1 cellular context compared by ENCODE assay signal in the genomic region with DNA sequence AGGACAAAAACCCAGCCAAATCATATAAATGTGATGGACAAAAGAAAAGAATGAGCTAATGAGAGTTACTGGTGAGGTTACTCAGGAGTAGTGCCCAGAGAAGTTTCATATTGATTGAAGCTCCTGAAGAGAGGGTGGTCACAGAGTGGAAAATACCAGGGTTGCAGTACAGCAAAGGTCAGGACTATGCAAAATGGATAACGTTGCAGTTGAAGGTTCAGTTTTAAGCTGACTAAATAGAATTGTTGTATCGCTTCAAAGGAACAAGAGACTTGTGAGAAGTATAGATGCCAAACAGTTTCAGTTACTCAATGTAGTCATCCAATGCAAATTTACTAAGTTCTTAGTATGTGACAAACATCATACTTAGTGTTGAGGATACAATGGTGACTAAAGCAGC.
TF ChIP-seq lines count a peak whose summit lies in the region.

No MANE protein-coding gene starts in this region.

TF ChIP-seq in HepG2, 621 proteins besides CTCF, POLR2A, EP300 and RAD21 (continued from another document and continues in another):
- TF ChIP-seq, protein P1, sequence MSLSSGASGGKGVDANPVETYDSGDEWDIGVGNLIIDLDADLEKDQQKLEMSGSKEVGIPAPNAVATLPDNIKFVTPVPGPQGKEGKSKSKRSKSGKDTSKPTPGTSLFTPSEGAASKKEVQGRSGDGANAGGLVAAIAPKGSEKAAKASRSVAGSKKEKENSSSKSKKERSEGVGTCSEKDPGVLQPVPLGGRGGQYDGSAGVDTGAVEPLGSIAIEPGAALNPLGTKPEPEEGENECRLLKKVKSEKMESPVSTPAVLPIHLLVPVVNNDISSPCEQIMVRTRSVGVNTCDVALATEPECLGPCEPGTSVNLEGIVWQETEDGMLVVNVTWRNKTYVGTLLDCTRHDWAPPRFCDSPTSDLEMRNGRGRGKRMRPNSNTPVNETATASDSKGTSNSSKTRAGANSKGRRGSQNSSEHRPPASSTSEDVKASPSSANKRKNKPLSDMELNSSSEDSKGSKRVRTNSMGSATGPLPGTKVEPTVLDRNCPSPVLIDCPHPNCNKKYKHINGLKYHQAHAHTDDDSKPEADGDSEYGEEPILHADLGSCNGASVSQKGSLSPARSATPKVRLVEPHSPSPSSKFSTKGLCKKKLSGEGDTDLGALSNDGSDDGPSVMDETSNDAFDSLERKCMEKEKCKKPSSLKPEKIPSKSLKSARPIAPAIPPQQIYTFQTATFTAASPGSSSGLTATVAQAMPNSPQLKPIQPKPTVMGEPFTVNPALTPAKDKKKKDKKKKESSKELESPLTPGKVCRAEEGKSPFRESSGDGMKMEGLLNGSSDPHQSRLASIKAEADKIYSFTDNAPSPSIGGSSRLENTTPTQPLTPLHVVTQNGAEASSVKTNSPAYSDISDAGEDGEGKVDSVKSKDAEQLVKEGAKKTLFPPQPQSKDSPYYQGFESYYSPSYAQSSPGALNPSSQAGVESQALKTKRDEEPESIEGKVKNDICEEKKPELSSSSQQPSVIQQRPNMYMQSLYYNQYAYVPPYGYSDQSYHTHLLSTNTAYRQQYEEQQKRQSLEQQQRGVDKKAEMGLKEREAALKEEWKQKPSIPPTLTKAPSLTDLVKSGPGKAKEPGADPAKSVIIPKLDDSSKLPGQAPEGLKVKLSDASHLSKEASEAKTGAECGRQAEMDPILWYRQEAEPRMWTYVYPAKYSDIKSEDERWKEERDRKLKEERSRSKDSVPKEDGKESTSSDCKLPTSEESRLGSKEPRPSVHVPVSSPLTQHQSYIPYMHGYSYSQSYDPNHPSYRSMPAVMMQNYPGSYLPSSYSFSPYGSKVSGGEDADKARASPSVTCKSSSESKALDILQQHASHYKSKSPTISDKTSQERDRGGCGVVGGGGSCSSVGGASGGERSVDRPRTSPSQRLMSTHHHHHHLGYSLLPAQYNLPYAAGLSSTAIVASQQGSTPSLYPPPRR (CRISPR knock-in tag; IDR thresholded peaks at IDR 0.05; ENCODE audit: borderline replicate concordance) = no peak; the same call in 1 of the 2 replicates
- no peak for TF ChIP-seq ESRRA (CRISPR knock-in tag; IDR thresholded peaks at IDR 0.05; ENCODE audit: low read depth)
- TF ChIP-seq, protein P2, sequence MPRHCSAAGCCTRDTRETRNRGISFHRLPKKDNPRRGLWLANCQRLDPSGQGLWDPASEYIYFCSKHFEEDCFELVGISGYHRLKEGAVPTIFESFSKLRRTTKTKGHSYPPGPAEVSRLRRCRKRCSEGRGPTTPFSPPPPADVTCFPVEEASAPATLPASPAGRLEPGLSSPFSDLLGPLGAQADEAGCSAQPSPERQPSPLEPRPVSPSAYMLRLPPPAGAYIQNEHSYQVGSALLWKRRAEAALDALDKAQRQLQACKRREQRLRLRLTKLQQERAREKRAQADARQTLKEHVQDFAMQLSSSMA (CRISPR knock-in tag; IDR thresholded peaks at IDR 0.05) = no peak
- peak; percentile 71 for TF ChIP-seq ZNF331 (CRISPR knock-in tag; IDR thresholded peaks at IDR 0.05)
- no peak for TF ChIP-seq ARHGAP35 (CRISPR knock-in tag; IDR thresholded peaks at IDR 0.05; ENCODE audit: borderline replicate concordance)
- peak; percentile 22; the same call in 1 of the 2 replicates for TF ChIP-seq PPARG (CRISPR knock-in tag; conservative IDR thresholded peaks at IDR 0.05)
- TF ChIP-seq ZNF7 (CRISPR knock-in tag; IDR thresholded peaks at IDR 0.05) = no peak
- no peak for TF ChIP-seq CCAR2 (optimal IDR thresholded peaks at IDR 0.05; ENCODE audit: low read depth, low read length)
- no peak for TF ChIP-seq ZNF790 (CRISPR knock-in tag; IDR thresholded peaks at IDR 0.05; ENCODE audit: borderline replicate concordance)
- no peak for TF ChIP-seq ZNF558 (CRISPR knock-in tag; IDR thresholded peaks at IDR 0.05; ENCODE audit: borderline replicate concordance)
- no peak for TF ChIP-seq MYC (CRISPR knock-in tag; IDR thresholded peaks at IDR 0.05; ENCODE audit: borderline replicate concordance)
- TF ChIP-seq NRL (CRISPR knock-in tag; IDR thresholded peaks at IDR 0.05; ENCODE audit: borderline replicate concordance) = no peak
- TF ChIP-seq RBM39 (IDR thresholded peaks at IDR 0.05; ENCODE audit: low read depth, low read length, poor library complexity, severe bottlenecking) = no peak
- TF ChIP-seq ZNF839 (CRISPR knock-in tag; IDR thresholded peaks at IDR 0.05; ENCODE audit: borderline replicate concordance) = no peak
- TF ChIP-seq, protein P3, sequence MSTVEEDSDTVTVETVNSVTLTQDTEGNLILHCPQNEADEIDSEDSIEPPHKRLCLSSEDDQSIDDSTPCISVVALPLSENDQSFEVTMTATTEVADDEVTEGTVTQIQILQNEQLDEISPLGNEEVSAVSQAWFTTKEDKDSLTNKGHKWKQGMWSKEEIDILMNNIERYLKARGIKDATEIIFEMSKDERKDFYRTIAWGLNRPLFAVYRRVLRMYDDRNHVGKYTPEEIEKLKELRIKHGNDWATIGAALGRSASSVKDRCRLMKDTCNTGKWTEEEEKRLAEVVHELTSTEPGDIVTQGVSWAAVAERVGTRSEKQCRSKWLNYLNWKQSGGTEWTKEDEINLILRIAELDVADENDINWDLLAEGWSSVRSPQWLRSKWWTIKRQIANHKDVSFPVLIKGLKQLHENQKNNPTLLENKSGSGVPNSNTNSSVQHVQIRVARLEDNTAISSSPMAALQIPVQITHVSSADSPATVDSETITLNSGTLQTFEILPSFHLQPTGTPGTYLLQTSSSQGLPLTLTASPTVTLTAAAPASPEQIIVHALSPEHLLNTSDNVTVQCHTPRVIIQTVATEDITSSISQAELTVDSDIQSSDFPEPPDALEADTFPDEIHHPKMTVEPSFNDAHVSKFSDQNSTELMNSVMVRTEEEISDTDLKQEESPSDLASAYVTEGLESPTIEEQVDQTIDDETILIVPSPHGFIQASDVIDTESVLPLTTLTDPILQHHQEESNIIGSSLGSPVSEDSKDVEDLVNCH (CRISPR knock-in tag; IDR thresholded peaks at IDR 0.05) = no peak
- TF ChIP-seq, protein P4, sequence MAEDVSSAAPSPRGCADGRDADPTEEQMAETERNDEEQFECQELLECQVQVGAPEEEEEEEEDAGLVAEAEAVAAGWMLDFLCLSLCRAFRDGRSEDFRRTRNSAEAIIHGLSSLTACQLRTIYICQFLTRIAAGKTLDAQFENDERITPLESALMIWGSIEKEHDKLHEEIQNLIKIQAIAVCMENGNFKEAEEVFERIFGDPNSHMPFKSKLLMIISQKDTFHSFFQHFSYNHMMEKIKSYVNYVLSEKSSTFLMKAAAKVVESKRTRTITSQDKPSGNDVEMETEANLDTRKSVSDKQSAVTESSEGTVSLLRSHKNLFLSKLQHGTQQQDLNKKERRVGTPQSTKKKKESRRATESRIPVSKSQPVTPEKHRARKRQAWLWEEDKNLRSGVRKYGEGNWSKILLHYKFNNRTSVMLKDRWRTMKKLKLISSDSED (CRISPR knock-in tag; IDR thresholded peaks at IDR 0.05) = no peak
- TF ChIP-seq JUNB (CRISPR knock-in tag; IDR thresholded peaks at IDR 0.05; ENCODE audit: borderline replicate concordance) = no peak
- peak; percentile 26; the same call in 1 of the 2 replicates for TF ChIP-seq ZNF292 (CRISPR knock-in tag; IDR thresholded peaks at IDR 0.05; ENCODE audit: borderline replicate concordance, low read depth)
- no peak for TF ChIP-seq ZNF569 (CRISPR knock-in tag; IDR thresholded peaks at IDR 0.05; ENCODE audit: borderline replicate concordance)
- TF ChIP-seq, protein P5, sequence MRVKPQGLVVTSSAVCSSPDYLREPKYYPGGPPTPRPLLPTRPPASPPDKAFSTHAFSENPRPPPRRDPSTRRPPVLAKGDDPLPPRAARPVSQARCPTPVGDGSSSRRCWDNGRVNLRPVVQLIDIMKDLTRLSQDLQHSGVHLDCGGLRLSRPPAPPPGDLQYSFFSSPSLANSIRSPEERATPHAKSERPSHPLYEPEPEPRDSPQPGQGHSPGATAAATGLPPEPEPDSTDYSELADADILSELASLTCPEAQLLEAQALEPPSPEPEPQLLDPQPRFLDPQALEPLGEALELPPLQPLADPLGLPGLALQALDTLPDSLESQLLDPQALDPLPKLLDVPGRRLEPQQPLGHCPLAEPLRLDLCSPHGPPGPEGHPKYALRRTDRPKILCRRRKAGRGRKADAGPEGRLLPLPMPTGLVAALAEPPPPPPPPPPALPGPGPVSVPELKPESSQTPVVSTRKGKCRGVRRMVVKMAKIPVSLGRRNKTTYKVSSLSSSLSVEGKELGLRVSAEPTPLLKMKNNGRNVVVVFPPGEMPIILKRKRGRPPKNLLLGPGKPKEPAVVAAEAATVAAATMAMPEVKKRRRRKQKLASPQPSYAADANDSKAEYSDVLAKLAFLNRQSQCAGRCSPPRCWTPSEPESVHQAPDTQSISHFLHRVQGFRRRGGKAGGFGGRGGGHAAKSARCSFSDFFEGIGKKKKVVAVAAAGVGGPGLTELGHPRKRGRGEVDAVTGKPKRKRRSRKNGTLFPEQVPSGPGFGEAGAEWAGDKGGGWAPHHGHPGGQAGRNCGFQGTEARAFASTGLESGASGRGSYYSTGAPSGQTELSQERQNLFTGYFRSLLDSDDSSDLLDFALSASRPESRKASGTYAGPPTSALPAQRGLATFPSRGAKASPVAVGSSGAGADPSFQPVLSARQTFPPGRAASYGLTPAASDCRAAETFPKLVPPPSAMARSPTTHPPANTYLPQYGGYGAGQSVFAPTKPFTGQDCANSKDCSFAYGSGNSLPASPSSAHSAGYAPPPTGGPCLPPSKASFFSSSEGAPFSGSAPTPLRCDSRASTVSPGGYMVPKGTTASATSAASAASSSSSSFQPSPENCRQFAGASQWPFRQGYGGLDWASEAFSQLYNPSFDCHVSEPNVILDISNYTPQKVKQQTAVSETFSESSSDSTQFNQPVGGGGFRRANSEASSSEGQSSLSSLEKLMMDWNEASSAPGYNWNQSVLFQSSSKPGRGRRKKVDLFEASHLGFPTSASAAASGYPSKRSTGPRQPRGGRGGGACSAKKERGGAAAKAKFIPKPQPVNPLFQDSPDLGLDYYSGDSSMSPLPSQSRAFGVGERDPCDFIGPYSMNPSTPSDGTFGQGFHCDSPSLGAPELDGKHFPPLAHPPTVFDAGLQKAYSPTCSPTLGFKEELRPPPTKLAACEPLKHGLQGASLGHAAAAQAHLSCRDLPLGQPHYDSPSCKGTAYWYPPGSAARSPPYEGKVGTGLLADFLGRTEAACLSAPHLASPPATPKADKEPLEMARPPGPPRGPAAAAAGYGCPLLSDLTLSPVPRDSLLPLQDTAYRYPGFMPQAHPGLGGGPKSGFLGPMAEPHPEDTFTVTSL (CRISPR knock-in tag; IDR thresholded peaks at IDR 0.05; ENCODE audit: borderline replicate concordance) = peak; percentile 62; the same call in 1 of the 2 replicates
- TF ChIP-seq SMAD3 (CRISPR knock-in tag; IDR thresholded peaks at IDR 0.05) = no peak
- TF ChIP-seq HIVEP1 (CRISPR knock-in tag; IDR thresholded peaks at IDR 0.05) = no peak
- TF ChIP-seq SMAD9 (CRISPR knock-in tag; IDR thresholded peaks at IDR 0.05) = no peak
- no peak for TF ChIP-seq HHEX (CRISPR knock-in tag; IDR thresholded peaks at IDR 0.05)
- TF ChIP-seq ZNF850 (CRISPR knock-in tag; conservative IDR thresholded peaks at IDR 0.05) = no peak
- TF ChIP-seq ZBTB42 (CRISPR knock-in tag; IDR thresholded peaks at IDR 0.05) = no peak
- TF ChIP-seq FOXC1 (CRISPR knock-in tag; IDR thresholded peaks at IDR 0.05; ENCODE audit: borderline replicate concordance) = no peak
- TF ChIP-seq ZNF619 (CRISPR knock-in tag; IDR thresholded peaks at IDR 0.05) = no peak
- TF ChIP-seq MAFG (CRISPR knock-in tag; IDR thresholded peaks at IDR 0.05) = no peak
- TF ChIP-seq ZBTB7B (CRISPR knock-in tag; IDR thresholded peaks at IDR 0.05) = peak; percentile 61; the same call in 1 of the 2 replicates
- no peak for TF ChIP-seq TBX2 (CRISPR knock-in tag; IDR thresholded peaks at IDR 0.05; ENCODE audit: borderline replicate concordance)
- TF ChIP-seq NR2F1 (CRISPR knock-in tag; IDR thresholded peaks at IDR 0.05) = peak in 1 of 2 experiments; percentile 20; a peak in 1 of 4 replicates
- TF ChIP-seq, protein P6, sequence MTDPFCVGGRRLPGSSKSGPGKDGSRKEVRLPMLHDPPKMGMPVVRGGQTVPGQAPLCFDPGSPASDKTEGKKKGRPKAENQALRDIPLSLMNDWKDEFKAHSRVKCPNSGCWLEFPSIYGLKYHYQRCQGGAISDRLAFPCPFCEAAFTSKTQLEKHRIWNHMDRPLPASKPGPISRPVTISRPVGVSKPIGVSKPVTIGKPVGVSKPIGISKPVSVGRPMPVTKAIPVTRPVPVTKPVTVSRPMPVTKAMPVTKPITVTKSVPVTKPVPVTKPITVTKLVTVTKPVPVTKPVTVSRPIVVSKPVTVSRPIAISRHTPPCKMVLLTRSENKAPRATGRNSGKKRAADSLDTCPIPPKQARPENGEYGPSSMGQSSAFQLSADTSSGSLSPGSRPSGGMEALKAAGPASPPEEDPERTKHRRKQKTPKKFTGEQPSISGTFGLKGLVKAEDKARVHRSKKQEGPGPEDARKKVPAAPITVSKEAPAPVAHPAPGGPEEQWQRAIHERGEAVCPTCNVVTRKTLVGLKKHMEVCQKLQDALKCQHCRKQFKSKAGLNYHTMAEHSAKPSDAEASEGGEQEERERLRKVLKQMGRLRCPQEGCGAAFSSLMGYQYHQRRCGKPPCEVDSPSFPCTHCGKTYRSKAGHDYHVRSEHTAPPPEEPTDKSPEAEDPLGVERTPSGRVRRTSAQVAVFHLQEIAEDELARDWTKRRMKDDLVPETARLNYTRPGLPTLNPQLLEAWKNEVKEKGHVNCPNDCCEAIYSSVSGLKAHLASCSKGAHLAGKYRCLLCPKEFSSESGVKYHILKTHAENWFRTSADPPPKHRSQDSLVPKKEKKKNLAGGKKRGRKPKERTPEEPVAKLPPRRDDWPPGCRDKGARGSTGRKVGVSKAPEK (CRISPR knock-in tag; IDR thresholded peaks at IDR 0.05; ENCODE audit: borderline replicate concordance) = no peak
- no peak for TF ChIP-seq ZFP82 (CRISPR knock-in tag; IDR thresholded peaks at IDR 0.05; ENCODE audit: borderline replicate concordance)
- no peak for TF ChIP-seq ZFP62 (CRISPR knock-in tag; IDR thresholded peaks at IDR 0.05)
- TF ChIP-seq NR2F6 (IDR thresholded peaks at IDR 0.05) = peak; percentile 80
- TF ChIP-seq NR2F6 (CRISPR knock-in tag; IDR thresholded peaks at IDR 0.05) = peak; percentile 86
- TF ChIP-seq ZBTB20 (CRISPR knock-in tag; IDR thresholded peaks at IDR 0.05; ENCODE audit: borderline replicate concordance, low read depth) = no peak; the same call in 1 of the 2 replicates
- peak; percentile 42; the same call in 1 of the 2 replicates for TF ChIP-seq POLR2G (IDR thresholded peaks at IDR 0.05; ENCODE audit: low read depth, low read length)
- TF ChIP-seq ATRX (CRISPR knock-in tag; IDR thresholded peaks at IDR 0.05; ENCODE audit: borderline replicate concordance) = no peak
- no peak for TF ChIP-seq NR1H2 (CRISPR knock-in tag; IDR thresholded peaks at IDR 0.05; ENCODE audit: borderline replicate concordance, low read depth)
- no peak for TF ChIP-seq ZNF564 (CRISPR knock-in tag; IDR thresholded peaks at IDR 0.05)
- no peak for TF ChIP-seq ZNF431 (CRISPR knock-in tag; IDR thresholded peaks at IDR 0.05; ENCODE audit: borderline replicate concordance, low read depth)
- TF ChIP-seq, protein P7, sequence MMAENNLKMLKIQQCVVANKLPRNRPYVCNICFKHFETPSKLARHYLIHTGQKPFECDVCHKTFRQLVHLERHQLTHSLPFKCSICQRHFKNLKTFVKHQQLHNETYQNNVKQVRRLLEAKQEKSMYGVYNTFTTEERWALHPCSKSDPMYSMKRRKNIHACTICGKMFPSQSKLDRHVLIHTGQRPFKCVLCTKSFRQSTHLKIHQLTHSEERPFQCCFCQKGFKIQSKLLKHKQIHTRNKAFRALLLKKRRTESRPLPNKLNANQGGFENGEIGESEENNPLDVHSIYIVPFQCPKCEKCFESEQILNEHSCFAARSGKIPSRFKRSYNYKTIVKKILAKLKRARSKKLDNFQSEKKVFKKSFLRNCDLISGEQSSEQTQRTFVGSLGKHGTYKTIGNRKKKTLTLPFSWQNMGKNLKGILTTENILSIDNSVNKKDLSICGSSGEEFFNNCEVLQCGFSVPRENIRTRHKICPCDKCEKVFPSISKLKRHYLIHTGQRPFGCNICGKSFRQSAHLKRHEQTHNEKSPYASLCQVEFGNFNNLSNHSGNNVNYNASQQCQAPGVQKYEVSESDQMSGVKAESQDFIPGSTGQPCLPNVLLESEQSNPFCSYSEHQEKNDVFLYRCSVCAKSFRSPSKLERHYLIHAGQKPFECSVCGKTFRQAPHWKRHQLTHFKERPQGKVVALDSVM (CRISPR knock-in tag; IDR thresholded peaks at IDR 0.05) = no peak
